ENCODE assay signal across 9 cellular contexts in the genomic region with DNA sequence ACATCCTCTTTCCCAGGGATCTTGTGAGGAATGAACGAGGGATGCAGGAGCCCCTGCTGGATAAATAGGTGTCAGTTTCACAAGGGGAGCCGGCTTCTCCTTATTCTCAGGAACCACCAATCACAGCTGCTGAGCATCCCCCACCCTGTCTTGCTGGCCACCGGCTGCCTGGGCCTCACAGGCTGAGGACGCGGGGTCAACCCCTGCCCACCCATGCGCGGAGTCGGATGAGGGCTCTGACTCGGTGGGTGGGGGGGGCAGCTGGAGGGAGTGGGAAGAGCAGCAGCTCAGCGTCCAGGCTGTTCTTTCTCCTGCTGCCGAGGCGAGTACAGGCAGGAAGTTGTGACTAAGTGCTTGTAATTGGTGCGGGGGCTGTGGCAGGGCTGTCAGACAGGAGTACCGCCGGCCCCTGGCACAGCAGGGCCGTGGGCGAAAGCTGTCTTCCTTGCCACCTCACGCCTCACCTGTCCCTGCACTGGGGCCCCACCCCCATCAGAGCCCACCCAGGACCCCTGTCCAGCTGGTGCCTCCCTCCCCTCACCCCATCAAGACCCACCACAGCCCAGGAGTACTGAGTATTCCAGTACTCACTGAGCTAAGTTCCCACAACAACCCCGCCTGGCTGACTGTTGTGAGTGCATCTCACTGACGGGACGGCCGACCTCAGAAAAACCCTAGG. TPM values are rescaled to one million over a fixed set of nuclear protein-coding genes. Genes with fewer than 3 reads are reported as not detected.
DNase-seq lines count a peak whose midpoint lies in the region; ATAC-seq and TF ChIP-seq lines count a peak whose summit lies in the region.
"Had no signal": no experiment of that assay in that cellular context is flagged by ENCODE, and none has a peak within 500 bp of the region (broad histone marks: within the 10 kb centered on the region; RNA-seq: fewer than 3 reads in every experiment).

No MANE protein-coding gene starts in this region.

- WGBS in sigmoid colon, 2 donors = 5 to 6% methylated on average over 22 of the region's 22 CpGs

- no peaks in the 10 kb centered on the region for H3K36me3 ChIP-seq in sigmoid colon

- TF ChIP-seq CTCF in sigmoid colon (IDR thresholded peaks at IDR 0.05) = no peak

- ATAC-seq in activated T-helper 17 cell treated with anti-CD3 and anti-CD28 coated beads, Interleukin-2, amount 50 U/mL, for 72 hours (replicated peaks) = peak; percentile 97
- no peak for ATAC-seq in HG02852 (IDR thresholded peaks at IDR 0.05; ENCODE audit: unreplicated experiment)

- peaks cover 0 to 8% (median 0%) of the 10 kb centered on the region in 4 donors for H3K4me1 ChIP-seq in sigmoid colon

- H3K27me3 Mint-ChIP-seq in activated T-helper 17 cell treated with anti-CD3 and anti-CD28 coated beads, Interleukin-2, amount 50 U/mL, for 72 hours = no peaks in the 10 kb centered on the region

- peak; percentile 18 for DNase-seq in NCI-H2107 treated with DMSO at 0.1 percent for 48 hours (lab: John Stamatoyannopoulos, UW; ENCODE audit: unreplicated experiment)
- DNase-seq in NCI-H2107 (lab: John Stamatoyannopoulos, UW) = no peak
- DNase-seq in foreskin melanocyte = peak; percentile 31
- DNase-seq in stimulated activated CD4-positive, alpha-beta T cell treated with anti-CD3 and anti-CD28 coated beads, Interleukin-15, amount 100 ng/mL, for 1 hour (ENCODE audit: low read depth in 1 of 2, low spot score in 1 of 2) = peak; percentile 24 to 51
- DNase-seq in sigmoid colon = no peak

- H3K9me3 Mint-ChIP-seq in activated T-helper 17 cell treated with anti-CD3 and anti-CD28 coated beads, Interleukin-2, amount 50 U/mL, for 72 hours = no peaks in the 10 kb centered on the region
- H3K9me3 Mint-ChIP-seq: dendritic cell treated with granulocyte-macrophage colony-stimulating factor and Interleukin-4, amounts not matched to agents 40 ng/mL and 50 ng/mL, for 4 days had no signal

- H3K4me3 ChIP-seq in sigmoid colon = no peak overlapping the region

- H3K9me3 ChIP-seq in sigmoid colon = no peaks in the 10 kb centered on the region

- intact Hi-C loops in sigmoid colon (cut with DNase I) = no loop called here

- H3K27ac Mint-ChIP-seq in activated T-helper 17 cell treated with anti-CD3 and anti-CD28 coated beads, Interleukin-2, amount 50 U/mL, for 72 hours = no peak overlapping the region
- H3K27ac Mint-ChIP-seq: dendritic cell treated with granulocyte-macrophage colony-stimulating factor and Interleukin-4, amounts not matched to agents 40 ng/mL and 50 ng/mL, for 4 days had no signal

- peaks cover 0 to 29% (median 20%) of the 10 kb centered on the region in 3 donors for H3K27me3 ChIP-seq in sigmoid colon

- no peak overlapping the region for H3K27ac ChIP-seq in sigmoid colon

- no peaks in the 10 kb centered on the region for H3K36me3 Mint-ChIP-seq in activated T-helper 17 cell treated with anti-CD3 and anti-CD28 coated beads, Interleukin-2, amount 50 U/mL, for 72 hours (ENCODE audit: low read depth)

- TF ChIP-seq POLR2A in sigmoid colon (IDR thresholded peaks at IDR 0.05) = no peak

- H3K4me1 Mint-ChIP-seq in activated T-helper 17 cell treated with anti-CD3 and anti-CD28 coated beads, Interleukin-2, amount 50 U/mL, for 72 hours = peaks cover 8% of the 10 kb centered on the region

- TF ChIP-seq EP300 in sigmoid colon (IDR thresholded peaks at IDR 0.05) = no peak

- H3K4me3 Mint-ChIP-seq in activated T-helper 17 cell treated with anti-CD3 and anti-CD28 coated beads, Interleukin-2, amount 50 U/mL, for 72 hours = peak overlapping the region; percentile 42
- H3K4me3 Mint-ChIP-seq: dendritic cell treated with granulocyte-macrophage colony-stimulating factor and Interleukin-4, amounts not matched to agents 40 ng/mL and 50 ng/mL, for 4 days had no signal

TF ChIP-seq in PFSK-1, 5 proteins besides CTCF, POLR2A, EP300 and RAD21:
- TF ChIP-seq FOXP2 (optimal IDR thresholded peaks at IDR 0.05; ENCODE audit: borderline replicate concordance, extremely low read depth, extremely low read length, insufficient read depth) (peak; percentile 63), REST (IDR thresholded peaks at IDR 0.05; ENCODE audit: insufficient read depth in 1 of 2, low read depth in 2 of 2, low read length in 2 of 2) (no peak), TAF1 (IDR thresholded peaks at IDR 0.05; ENCODE audit: borderline replicate concordance, insufficient read depth, low read length) (peak; percentile 23; the same call in 1 of the 2 replicates)

RNA-seq across cellular contexts. Expression of gene DPEP1, which starts 11.0 kb away (rescaled TPM):
- polyA plus RNA-seq in PFSK-1 (2012; ENCODE audit: insufficient read length, low read depth) = 2.2 TPM
- not detected for total RNA-seq in activated T-helper 17 cell treated with anti-CD3 and anti-CD28 coated beads, Interleukin-2, amount 50 U/mL, for 72 hours
- total RNA-seq in sigmoid colon = not detected
- polyA plus RNA-seq in sigmoid colon = 1 to 10 TPM in 1 of 3 donors, under 1 TPM in 1, not detected in 1; 0.92 to 1.2 TPM

RNA-seq across cellular contexts. Expression of gene CPNE7, which starts 26.9 kb away (rescaled TPM):
- polyA plus RNA-seq in PFSK-1 (2012; ENCODE audit: insufficient read length, low read depth) = not detected
- 10 to 100 TPM; 11.1 to 44.7 TPM for total RNA-seq in activated T-helper 17 cell treated with anti-CD3 and anti-CD28 coated beads, Interleukin-2, amount 50 U/mL, for 72 hours
- total RNA-seq in sigmoid colon = under 1 TPM in 2 of 4 donors, not detected in 2; 0.41 to 0.71 TPM
- polyA plus RNA-seq in sigmoid colon = 1 to 10 TPM in 1 of 3 donors, not detected in 2; 3.3 TPM

RNA-seq across cellular contexts. Expression of gene RPL13, which starts 41.9 kb away (rescaled TPM):
- 6,865 TPM for polyA plus RNA-seq in PFSK-1 (2012; ENCODE audit: insufficient read length, low read depth)
- total RNA-seq in activated T-helper 17 cell treated with anti-CD3 and anti-CD28 coated beads, Interleukin-2, amount 50 U/mL, for 72 hours = 1,000 to 10,000 TPM; 2,683 to 3,154 TPM
- total RNA-seq in sigmoid colon = over 10,000 TPM in 1 of 4 donors, 1,000 to 10,000 TPM in 3; 7,351 to 19,173 (median 8,010) TPM
- polyA plus RNA-seq in sigmoid colon = 1,000 to 10,000 TPM; 3,641 to 7,574 (median 7,371) TPM

RNA-seq across cellular contexts. Expression of gene CHMP1A, which starts 55.1 kb away (rescaled TPM):
- 63.0 TPM for polyA plus RNA-seq in PFSK-1 (2012; ENCODE audit: insufficient read length, low read depth)
- 10 to 100 TPM; 63.8 to 95.6 TPM for total RNA-seq in activated T-helper 17 cell treated with anti-CD3 and anti-CD28 coated beads, Interleukin-2, amount 50 U/mL, for 72 hours
- 10 to 100 TPM; 42.8 to 75.9 (median 59.3) TPM for total RNA-seq in sigmoid colon
- 100 to 1,000 TPM in 2 of 3 donors, 10 to 100 TPM in 1; 95.5 to 157 (median 134) TPM for polyA plus RNA-seq in sigmoid colon

RNA-seq across cellular contexts. Expression of gene SPATA33, which starts 55.2 kb away (rescaled TPM):
- polyA plus RNA-seq in PFSK-1 (2012; ENCODE audit: insufficient read length, low read depth) = 2.5 TPM
- total RNA-seq in activated T-helper 17 cell treated with anti-CD3 and anti-CD28 coated beads, Interleukin-2, amount 50 U/mL, for 72 hours = 10 to 100 TPM; 13.3 to 21.5 TPM
- 1 to 10 TPM; 1.4 to 7.7 (median 5.9) TPM for total RNA-seq in sigmoid colon
- polyA plus RNA-seq in sigmoid colon = 1 to 10 TPM; 2.1 to 6.3 (median 4.2) TPM

Comparison
In these comparisons a context has a peak if more than half of its experiments do, and no peak if none do; other contexts are left out.
1. DNase-seq: peak in NCI-H2107 treated with DMSO at 0.1 percent for 48 hours (single experiment), foreskin melanocyte (single experiment) and stimulated activated CD4-positive, alpha-beta T cell treated with anti-CD3 and anti-CD28 coated beads, Interleukin-15, amount 100 ng/mL, for 1 hour (2 of 2); none in NCI-H2107 (single experiment) and sigmoid colon (single experiment).
2. RNA of gene CPNE7, which starts 26.9 kb away (total RNA-seq): 11.1 to 44.7 TPM in activated T-helper 17 cell treated with anti-CD3 and anti-CD28 coated beads, Interleukin-2, amount 50 U/mL, for 72 hours; 0.41 to 0.71 TPM in sigmoid colon; every median in the first group is over 4 times any median in the second.